ENCODE assay signal across 3 cellular contexts in the genomic region with DNA sequence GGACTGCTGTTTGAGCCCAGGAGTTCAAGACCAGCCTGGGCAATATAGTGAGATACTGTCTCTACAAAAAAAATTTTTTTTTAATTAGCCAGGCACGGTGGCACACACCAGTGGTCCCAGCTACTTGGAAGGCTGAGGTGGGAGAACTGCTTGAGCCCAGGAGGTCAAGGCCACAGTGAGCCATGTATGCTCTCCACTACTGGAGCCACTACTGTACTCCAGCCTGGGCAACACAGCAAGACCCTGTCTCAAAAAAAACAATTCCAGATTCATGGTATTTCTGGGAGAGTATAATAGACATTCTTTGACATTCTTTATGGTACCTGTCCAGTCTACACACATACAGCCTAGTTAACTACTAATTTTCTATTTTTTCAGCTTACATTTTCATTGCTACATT.
TF ChIP-seq lines count a peak whose summit lies in the region.

No MANE protein-coding gene starts in this region.

TF ChIP-seq in HepG2, 621 proteins besides CTCF, POLR2A, EP300 and RAD21:
- peak; percentile 80 for TF ChIP-seq ZNF121 (CRISPR knock-in tag; IDR thresholded peaks at IDR 0.05)
- no peak for TF ChIP-seq RXRB (CRISPR knock-in tag; IDR thresholded peaks at IDR 0.05; ENCODE audit: borderline replicate concordance)
- no peak for TF ChIP-seq NR2F6 (IDR thresholded peaks at IDR 0.05)
- TF ChIP-seq NR2F6 (CRISPR knock-in tag; IDR thresholded peaks at IDR 0.05): no peak
TF ChIP-seq in HepG2: peak in this region for 1.

TF ChIP-seq in WTC11, 78 proteins besides CTCF, POLR2A, EP300 and RAD21:
- no peak for TF ChIP-seq MLX (CRISPR knock-in tag; IDR thresholded peaks at IDR 0.05)
- no peak for TF ChIP-seq ZNF263 (CRISPR knock-in tag; IDR thresholded peaks at IDR 0.05; ENCODE audit: low read depth)
- TF ChIP-seq, protein P1, sequence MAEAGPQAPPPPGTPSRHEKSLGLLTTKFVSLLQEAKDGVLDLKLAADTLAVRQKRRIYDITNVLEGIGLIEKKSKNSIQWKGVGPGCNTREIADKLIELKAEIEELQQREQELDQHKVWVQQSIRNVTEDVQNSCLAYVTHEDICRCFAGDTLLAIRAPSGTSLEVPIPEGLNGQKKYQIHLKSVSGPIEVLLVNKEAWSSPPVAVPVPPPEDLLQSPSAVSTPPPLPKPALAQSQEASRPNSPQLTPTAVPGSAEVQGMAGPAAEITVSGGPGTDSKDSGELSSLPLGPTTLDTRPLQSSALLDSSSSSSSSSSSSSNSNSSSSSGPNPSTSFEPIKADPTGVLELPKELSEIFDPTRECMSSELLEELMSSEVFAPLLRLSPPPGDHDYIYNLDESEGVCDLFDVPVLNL (CRISPR knock-in tag; IDR thresholded peaks at IDR 0.05; ENCODE audit: borderline replicate concordance, low read depth): no peak
- peak; percentile 82; the same call in 1 of the 2 replicates for TF ChIP-seq ZNF121 (CRISPR knock-in tag; IDR thresholded peaks at IDR 0.05)

TF ChIP-seq in K562, 482 proteins besides CTCF, POLR2A, EP300 and RAD21:
- TF ChIP-seq ZNF121 (CRISPR knock-in tag; conservative IDR thresholded peaks at IDR 0.05) (peak; percentile 28; the same call in 1 of the 2 replicates), MECOM (CRISPR knock-in tag; IDR thresholded peaks at IDR 0.05) (no peak)
